ENCODE assay signal across 8 cellular contexts in the genomic region with DNA sequence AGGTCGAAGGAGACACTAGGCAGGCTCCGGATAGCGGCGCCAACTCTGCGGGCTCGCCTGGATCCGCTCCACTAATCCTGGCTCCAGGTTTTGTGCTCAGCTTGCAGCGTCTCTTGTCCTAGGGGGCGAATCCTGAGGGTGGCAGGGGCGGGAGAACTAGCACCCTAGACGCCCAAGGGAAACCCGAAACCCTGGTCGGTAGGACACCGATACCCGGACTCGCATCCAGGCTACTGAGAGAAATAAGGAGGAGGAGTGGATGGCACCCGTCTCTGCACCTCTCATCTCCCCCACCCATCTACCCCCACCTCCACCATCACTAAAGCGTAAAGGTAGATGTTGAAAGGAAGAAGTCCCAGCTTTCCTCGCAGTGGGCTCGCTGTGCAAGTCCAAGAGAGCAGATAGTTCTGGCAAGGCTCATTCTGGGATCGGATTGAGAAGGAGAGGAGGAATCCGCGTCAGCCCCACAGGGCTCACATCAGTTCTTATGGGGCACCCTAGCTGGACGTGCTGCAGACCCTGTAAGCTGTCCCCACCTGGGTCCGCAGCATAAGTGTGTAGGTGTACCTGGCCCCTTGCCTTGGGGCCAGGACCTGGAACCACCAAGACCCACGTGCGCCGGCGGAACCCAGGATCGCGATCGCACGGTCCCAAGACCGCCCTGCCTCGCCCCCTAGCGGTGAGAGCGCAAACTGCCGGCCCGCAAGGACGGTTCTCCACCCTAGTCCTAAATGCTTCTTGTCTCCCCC. TPM values are rescaled to one million over a fixed set of nuclear protein-coding genes. Genes with fewer than 3 reads are reported as not detected.
DNase-seq lines count a peak whose midpoint lies in the region; ATAC-seq and TF ChIP-seq lines count a peak whose summit lies in the region.

No MANE protein-coding gene starts in this region.

- no peak overlapping the region for H3K27ac Mint-ChIP-seq in activated B cell treated with CpG ODN at 0.5 μM for 24 hours

- no peaks in the 10 kb centered on the region for H3K36me3 Mint-ChIP-seq in activated B cell treated with CpG ODN at 0.5 μM for 24 hours (ENCODE audit: low read depth)

- ATAC-seq in GM19463 (IDR thresholded peaks at IDR 0.05; ENCODE audit: unreplicated experiment) (peak; percentile 42), activated B cell treated with CpG ODN at 0.5 μM for 24 hours (ENCODE audit: low read depth) (peak; percentile 76)

- TF ChIP-seq CTCF in activated B cell treated with CpG ODN at 0.5 μM for 24 hours (IDR thresholded peaks at IDR 0.05): peak; percentile 77

- CTCF ChIA-PET in activated B cell treated with CpG ODN at 0.5 μM for 24 hours (lab: Charles Lee): interaction anchor here (0.6 kb wide), 1 partner anchor 477 kb away, joined by 4 read pairs; no protein-coding TSS in a partner anchor

- H3K4me1 Mint-ChIP-seq in activated B cell treated with CpG ODN at 0.5 μM for 24 hours: peaks cover 52% of the 10 kb centered on the region

- H3K27me3 Mint-ChIP-seq in activated B cell treated with CpG ODN at 0.5 μM for 24 hours: peaks cover 88% of the 10 kb centered on the region

- peak overlapping the region; percentile 65 for H3K4me3 Mint-ChIP-seq in activated B cell treated with CpG ODN at 0.5 μM for 24 hours

- POLR2A ChIA-PET in activated B cell treated with CpG ODN at 0.5 μM for 24 hours (lab: Charles Lee): no interaction called here

- no peak overlapping the region for H3K27ac ChIP-seq in caudate nucleus (ENCODE audit: low read depth, low read length)

- H3K9me3 Mint-ChIP-seq in activated B cell treated with CpG ODN at 0.5 μM for 24 hours: no peaks in the 10 kb centered on the region

- intact Hi-C loops in activated B cell treated with CpG ODN at 0.5 μM for 24 hours (cut with micrococcal nuclease): loop anchor here (1.0 to 5.0 kb wide), 5 partner anchors 17 to 162 kb away; partner anchors contain the start of genes ACTR5 and PPP1R16B

- DNase-seq in AG20443 (ENCODE audit: low spot score) (peak; percentile 86), NCI-H1694 (lab: John Stamatoyannopoulos, UW) (peak; percentile 61), activated B cell treated with CpG ODN at 0.5 μM for 24 hours (peak; percentile 68), caudate nucleus (lab: John Stamatoyannopoulos, UW) (peak in 54 of 61 donors; percentile 16 to 77 (median 50)), left kidney (ENCODE audit: low read depth, low spot score) (peak; percentile 89), putamen (ENCODE audit: low spot score) (no peak)
- DNase-seq in stimulated activated CD4-positive, alpha-beta T cell treated with anti-CD3 and anti-CD28 coated beads, Interleukin-4, amount 100 ng/mL, for 1 hour: peak; percentile 85

RNA-seq across cellular contexts. Expression of gene SLC32A1, which starts 6.9 kb away (rescaled TPM):
- not detected in 2 replicates for total RNA-seq in activated B cell treated with CpG ODN at 0.5 μM for 24 hours

RNA-seq across cellular contexts. Expression of gene ACTR5, which starts 17.1 kb away (rescaled TPM):
- 12.8 and 13.7 TPM in 2 replicates for total RNA-seq in activated B cell treated with CpG ODN at 0.5 μM for 24 hours
